26 cellular contexts compared by ENCODE assay signal in the genomic region with DNA sequence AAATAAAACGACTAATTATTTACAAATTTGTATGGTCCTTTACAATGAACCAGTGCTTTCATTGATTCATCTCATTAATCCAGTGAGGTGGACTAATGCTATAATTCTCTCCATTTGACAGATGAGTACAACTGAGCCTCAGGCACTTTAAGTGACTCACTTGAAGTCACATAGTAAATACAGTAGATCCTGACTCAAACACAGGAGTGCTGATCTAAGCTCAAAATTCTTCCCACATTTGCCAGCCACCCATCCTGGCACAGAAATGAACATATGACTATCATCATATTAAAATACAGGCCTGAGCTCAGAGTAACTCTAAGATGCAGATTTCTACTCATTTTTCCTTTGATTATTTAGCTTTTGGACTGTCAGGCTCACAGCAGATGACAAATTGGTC. TPM values are rescaled to one million over a fixed set of nuclear protein-coding genes. Genes with fewer than 3 reads are reported as not detected.
DNase-seq lines count a peak whose midpoint lies in the region; ATAC-seq and TF ChIP-seq lines count a peak whose summit lies in the region.
"Had no signal": no experiment of that assay in that cellular context is flagged by ENCODE, and none has a peak within 500 bp of the region (broad histone marks: within the 10 kb centered on the region; RNA-seq: fewer than 3 reads in every experiment).

No MANE protein-coding gene starts in this region.

- CTCF ChIA-PET in activated CD4-positive, alpha-beta T cell treated with anti-CD3 and anti-CD28 coated beads for 36 hours (lab: Charles Lee), result interaction anchor here (0.6 kb wide), 1 partner anchor 103 kb away, joined by 3 read pairs; no protein-coding TSS in a partner anchor

- H3K4me3 ChIP-seq in epithelial cell of esophagus (ENCODE audit: low read length), result no peak overlapping the region
- H3K4me3 ChIP-seq: esophagus squamous epithelium, HAP-1, neural progenitor cell, upper lobe of left lung had no signal

- peaks cover 21% of the 10 kb centered on the region for H3K36me3 Mint-ChIP-seq in activated CD4-positive, alpha-beta T cell treated with anti-CD3 and anti-CD28 coated beads for 36 hours (ENCODE audit: low read depth)
- H3K36me3 Mint-ChIP-seq: neural progenitor cell had no signal

- peaks cover 51% of the 10 kb centered on the region for H3K4me1 Mint-ChIP-seq in activated CD4-positive, alpha-beta T cell treated with anti-CD3 and anti-CD28 coated beads for 36 hours
- H3K4me1 Mint-ChIP-seq: neural progenitor cell had no signal

- no peak for DNase-seq in activated CD4-positive, alpha-beta T cell treated with anti-CD3 and anti-CD28 coated beads for 36 hours
- no peak for DNase-seq in activated CD4-positive, alpha-beta T cell treated with anti-CD3 and anti-CD28 coated beads, Interleukin-2, amount 50 U/mL, for 4 hours
- DNase-seq in NCI-H460 (ENCODE audit: extremely low read depth, low read depth) (peak; percentile 3), epithelial cell of esophagus (ENCODE audit: low read depth) (peak; percentile 82), renal cortical epithelial cell (ENCODE audit: low read depth) (peak; percentile 70), Right ventricle myocardium inferior (ENCODE audit: missing footprints) (no peak)
- DNase-seq: activated CD4-positive, alpha-beta T cell treated with anti-CD3 and anti-CD28 coated beads, Interleukin-2, amount 10 ng/mL, durations not matched to agents 24 days and 14 days; brain microvascular endothelial cell; DMS79 treated with DMSO at 0.1 percent for 48 hours; esophagus squamous epithelium; hippocampal formation; kidney glomerular epithelial cell; midbrain; MV-4-11; NCI-H1930; NCI-H510A treated with DMSO at 0.1 percent for 48 hours; SK-N-SH; stimulated activated CD4-positive, alpha-beta T cell treated with anti-CD3 and anti-CD28 coated beads, Interleukin-15, amount 100 ng/mL, for 24 hours; stimulated activated naive CD8-positive, alpha-beta T cell treated with anti-CD3 and anti-CD28 coated beads, Interleukin-15, Interleukin-2, amounts not matched to agents 100 U/mL and 50 U/mL, for 24 hours; T1000; upper lobe of left lung had no signal

- H3K27me3 Mint-ChIP-seq in activated CD4-positive, alpha-beta T cell treated with anti-CD3 and anti-CD28 coated beads for 36 hours, result no peaks in the 10 kb centered on the region
- H3K27me3 Mint-ChIP-seq: activated CD4-positive, alpha-beta T cell treated with anti-CD3 and anti-CD28 coated beads, Interleukin-2, amount 10 ng/mL, durations not matched to agents 24 days and 14 days; activated naive CD4-positive, alpha-beta T cell treated with anti-CD3 and anti-CD28 coated beads, Interleukin-2, amount 50 U/mL, for 24 hours had no signal

- TF ChIP-seq CTCF in epithelial cell of esophagus (IDR thresholded peaks at IDR 0.05; ENCODE audit: insufficient read depth, low read depth, low read length, missing control alignments), result no peak

- no peak overlapping the region for H3K4me3 Mint-ChIP-seq in activated CD4-positive, alpha-beta T cell treated with anti-CD3 and anti-CD28 coated beads for 36 hours
- H3K4me3 Mint-ChIP-seq: activated CD4-positive, alpha-beta T cell treated with anti-CD3 and anti-CD28 coated beads, Interleukin-2, amount 10 ng/mL, durations not matched to agents 24 days and 14 days; activated naive CD4-positive, alpha-beta T cell treated with anti-CD3 and anti-CD28 coated beads, Interleukin-2, amount 50 U/mL, for 24 hours; neural progenitor cell had no signal

- intact Hi-C loops in activated CD4-positive, alpha-beta T cell treated with anti-CD3 and anti-CD28 coated beads for 36 hours (cut with DNase I, micrococcal nuclease), result no loop called here
- intact Hi-C loops in Right ventricle myocardium inferior (cut with DNase I), result no loop called here

- peak; percentile 71 for ATAC-seq in activated CD4-positive, alpha-beta T cell treated with anti-CD3 and anti-CD28 coated beads for 36 hours
- ATAC-seq in Right ventricle myocardium inferior (no peak), HG02623 (IDR thresholded peaks at IDR 0.05; ENCODE audit: unreplicated experiment) (no peak), HG02870 (IDR thresholded peaks at IDR 0.05; ENCODE audit: unreplicated experiment) (no peak)
- ATAC-seq: stimulated activated naive CD8-positive, alpha-beta T cell treated with anti-CD3 and anti-CD28 coated beads, Interleukin-15, Interleukin-2, amounts not matched to agents 100 U/mL and 50 U/mL, for 24 hours had no signal

- POLR2A ChIA-PET in activated CD4-positive, alpha-beta T cell treated with anti-CD3 and anti-CD28 coated beads for 36 hours (lab: Charles Lee), result interaction anchor here (0.6 kb wide), 1 partner anchor 8 kb away, joined by 4 read pairs; no protein-coding TSS in a partner anchor

- H3K27ac Mint-ChIP-seq in activated CD4-positive, alpha-beta T cell treated with anti-CD3 and anti-CD28 coated beads for 36 hours, result no peak overlapping the region
- H3K27ac Mint-ChIP-seq: activated CD4-positive, alpha-beta T cell treated with anti-CD3 and anti-CD28 coated beads, Interleukin-2, amount 10 ng/mL, durations not matched to agents 24 days and 14 days; activated naive CD4-positive, alpha-beta T cell treated with anti-CD3 and anti-CD28 coated beads, Interleukin-2, amount 50 U/mL, for 24 hours; neural progenitor cell had no signal

- no peaks in the 10 kb centered on the region for H3K9me3 Mint-ChIP-seq in activated CD4-positive, alpha-beta T cell treated with anti-CD3 and anti-CD28 coated beads for 36 hours (ENCODE audit: low read depth)
- H3K9me3 Mint-ChIP-seq: activated naive CD4-positive, alpha-beta T cell treated with anti-CD3 and anti-CD28 coated beads, Interleukin-2, amount 50 U/mL, for 24 hours; neural progenitor cell had no signal

RNA-seq across cellular contexts. Expression of a gene that starts 30.6 kb away (rescaled TPM):
- total RNA-seq in activated CD4-positive, alpha-beta T cell treated with anti-CD3 and anti-CD28 coated beads for 36 hours, result 10 to 100 TPM; 33.0 to 34.8 TPM
- total RNA-seq in NCI-H460 (2014; rRNA removed; shearing (Covaris generic)), result 48.3 and 49.2 TPM in 2 replicates
- polyA plus RNA-seq in NCI-H460 (2014; cell fraction: nucleus; rRNA removed), result 15.6 and 23.5 TPM in 2 replicates
- total RNA-seq in renal cortical epithelial cell (11.5 and 59.0 TPM in 2 replicates), Right ventricle myocardium inferior (98.0 TPM)
- polyA plus RNA-seq: SK-N-SH had no signal

Comparison
In these comparisons a context has a peak if more than half of its experiments do, and no peak if none do; other contexts are left out.
1. DNase-seq: peak in NCI-H460 (single experiment), epithelial cell of esophagus (single experiment) and renal cortical epithelial cell (single experiment); none in activated CD4-positive, alpha-beta T cell treated with anti-CD3 and anti-CD28 coated beads for 36 hours (single experiment), activated CD4-positive, alpha-beta T cell treated with anti-CD3 and anti-CD28 coated beads, Interleukin-2, amount 50 U/mL, for 4 hours (0 of 2) and Right ventricle myocardium inferior (single experiment).